In genomic region chr17:45008191-45008590, GRCh38 we compare ENCODE assay signal across 20 cellular contexts. TPM values are rescaled to one million over a fixed set of nuclear protein-coding genes. Genes with fewer than 3 reads are reported as not detected.
A peak's percentile ranks its signal among the peaks of the same experiment; 100 is the strongest.
DNase-seq lines count a peak whose midpoint lies in the region; ATAC-seq and TF ChIP-seq lines count a peak whose summit lies in the region.
"Had no signal": no experiment of that assay in that cellular context is flagged by ENCODE, and none has a peak within 500 bp of the region (broad histone marks: within the 10 kb centered on the region; RNA-seq: fewer than 3 reads in every experiment).

No MANE protein-coding gene starts in this region.

- TF ChIP-seq CTCF in IMR-90 (conservative IDR thresholded peaks at IDR 0.05; ENCODE audit: low read depth, low read length) (no peak), nephron progenitor cell (IDR thresholded peaks at IDR 0.05) (no peak), suprapubic skin (IDR thresholded peaks at IDR 0.05) (no peak)

- WGBS in IMR-90 (ENCODE audit: extremely low coverage in 2 of 2, insufficient read length in 1 of 2), 2 experiments: 80% methylated on average over 3 of the region's 12 CpGs; no CpG with 5 or more reads in 1 of the 2 experiments
- 79% methylated on average over 12 of the region's 12 CpGs for WGBS in suprapubic skin

- H3K27me3 Mint-ChIP-seq in nephron progenitor cell (ENCODE audit: low read depth, poor library complexity): peaks cover 27% of the 10 kb centered on the region
- peaks cover 8% of the 10 kb centered on the region for H3K27me3 Mint-ChIP-seq in activated CD4-positive, alpha-beta T cell treated with anti-CD3 and anti-CD28 coated beads for 36 hours

- no peak for TF ChIP-seq POLR2A in IMR-90 (IDR thresholded peaks at IDR 0.05; ENCODE audit: low read depth, low read length)
- no peak for TF ChIP-seq POLR2A in suprapubic skin (IDR thresholded peaks at IDR 0.05)

- no peak overlapping the region for H2AK5ac ChIP-seq in IMR-90 (ENCODE audit: low read depth, low read length)

- H3K9me3 Mint-ChIP-seq in nephron progenitor cell: no peaks in the 10 kb centered on the region
- no peaks in the 10 kb centered on the region for H3K9me3 Mint-ChIP-seq in activated CD4-positive, alpha-beta T cell treated with anti-CD3 and anti-CD28 coated beads for 36 hours (ENCODE audit: low read depth)

- H3K36me3 Mint-ChIP-seq in nephron progenitor cell (ENCODE audit: low read depth): no peaks in the 10 kb centered on the region
- no peaks in the 10 kb centered on the region for H3K36me3 Mint-ChIP-seq in activated CD4-positive, alpha-beta T cell treated with anti-CD3 and anti-CD28 coated beads for 36 hours (ENCODE audit: low read depth)
- H3K36me3 Mint-ChIP-seq: CD14-positive monocyte had no signal

- in situ Hi-C loops in IMR-90 (cut with MboI; ENCODE audit: low sequenced_read_pairs): no loop called here

- H4K5ac ChIP-seq in IMR-90 (ENCODE audit: low read depth, low read length): no peak overlapping the region

- H3K27ac ChIP-seq in IMR-90 (ENCODE audit: insufficient read depth, low read length): no peak overlapping the region
- H3K27ac ChIP-seq in suprapubic skin: no peak overlapping the region
- H3K27ac ChIP-seq: SJCRH30 had no signal

- TF ChIP-seq RAD21 in IMR-90 (IDR thresholded peaks at IDR 0.05; ENCODE audit: low read length): no peak

- no peak overlapping the region for H2BK20ac ChIP-seq in IMR-90 (ENCODE audit: low read depth, low read length)

- H3K14ac ChIP-seq in IMR-90 (replicated peaks; ENCODE audit: low read depth, low read length): no peak overlapping the region

- no peak overlapping the region for H3K18ac ChIP-seq in IMR-90 (ENCODE audit: low read depth, low read length)

- H2AFZ ChIP-seq in IMR-90 (replicated peaks; ENCODE audit: low read length, poor library complexity): peak overlapping the region; percentile 11

- H3K27ac Mint-ChIP-seq in nephron progenitor cell: no peak overlapping the region
- no peak overlapping the region for H3K27ac Mint-ChIP-seq in activated CD4-positive, alpha-beta T cell treated with anti-CD3 and anti-CD28 coated beads for 36 hours

- H3K4me3 Mint-ChIP-seq in nephron progenitor cell: peak overlapping the region; percentile 23
- no peak overlapping the region for H3K4me3 Mint-ChIP-seq in activated CD4-positive, alpha-beta T cell treated with anti-CD3 and anti-CD28 coated beads for 36 hours

- H2BK120ac ChIP-seq in IMR-90 (ENCODE audit: low read depth, low read length): no peak overlapping the region

- no peaks in the 10 kb centered on the region for H3K36me3 ChIP-seq in IMR-90 (ENCODE audit: control insufficient read depth, insufficient read depth, low read length)
- no peaks in the 10 kb centered on the region for H3K36me3 ChIP-seq in suprapubic skin
- H3K36me3 ChIP-seq: SJCRH30 had no signal

- no peaks in the 10 kb centered on the region for H3K79me1 ChIP-seq in IMR-90 (ENCODE audit: low read depth in 1 of 2, low read length in 2 of 2)

- no peaks in the 10 kb centered on the region for H4K20me1 ChIP-seq in IMR-90 (ENCODE audit: insufficient read depth, low read length)

- H4K91ac ChIP-seq in IMR-90 (ENCODE audit: insufficient read depth, low read depth, low read length): no peak overlapping the region

- no peak overlapping the region for H2BK15ac ChIP-seq in IMR-90 (ENCODE audit: low read depth, low read length)

- BruUV-seq in IMR-90 (replicated peaks; lab: Mats Ljungman, UMichigan): no TSS peak

- no peak overlapping the region for H2AK9ac ChIP-seq in IMR-90 (replicated peaks; ENCODE audit: low read depth, low read length, poor library complexity)

- dilution Hi-C loops in IMR-90 (cut with HindIII; ENCODE audit: low sequenced_read_pairs, unreplicated experiment): no loop called here

- no peak overlapping the region for H3K9ac ChIP-seq in IMR-90 (ENCODE audit: low read depth, low read length)

- CTCF ChIA-PET in IMR-90 (lab: Yijun Ruan, JAX): no interaction called here
- CTCF ChIA-PET in activated CD4-positive, alpha-beta T cell treated with anti-CD3 and anti-CD28 coated beads for 36 hours (lab: Charles Lee): no interaction called here

- H3K27me3 ChIP-seq in IMR-90 (ENCODE audit: control insufficient read depth, insufficient read depth, low read length): peaks cover 33% of the 10 kb centered on the region
- H3K27me3 ChIP-seq in suprapubic skin: no peaks in the 10 kb centered on the region

- no peak overlapping the region for H3K56ac ChIP-seq in IMR-90 (ENCODE audit: extremely low read depth, insufficient read depth, low read length)

- no peak for TF ChIP-seq EP300 in suprapubic skin (IDR thresholded peaks at IDR 0.05)

- H3K9me1 ChIP-seq in IMR-90 (ENCODE audit: insufficient read depth, low read length): no peaks in the 10 kb centered on the region; the same call in 1 of the 2 replicates

- H4K8ac ChIP-seq in IMR-90 (ENCODE audit: low read depth in 2 of 2, low read length in 2 of 2): no peak overlapping the region

- H3K4me3 ChIP-seq in IMR-90 (ENCODE audit: insufficient read depth, low read depth, low read length): no peak overlapping the region
- H3K4me3 ChIP-seq in suprapubic skin: no peak overlapping the region
- H3K4me3 ChIP-seq: SJCRH30 had no signal

- no peak overlapping the region for H3K4me2 ChIP-seq in IMR-90 (ENCODE audit: low read depth, low read length)

- peaks cover 6% of the 10 kb centered on the region; the same call in 1 of the 2 replicates for H3K4me1 ChIP-seq in IMR-90 (ENCODE audit: control insufficient read depth, insufficient read depth, low read length)
- no peaks in the 10 kb centered on the region for H3K4me1 ChIP-seq in suprapubic skin

- no peaks in the 10 kb centered on the region for H3K9me3 ChIP-seq in IMR-90 (ENCODE audit: control insufficient read depth, insufficient read depth, low read length)
- H3K9me3 ChIP-seq in suprapubic skin: no peaks in the 10 kb centered on the region
- H3K9me3 ChIP-seq: SJCRH30 had no signal

- DNase-seq in DMS53 treated with DMSO at 0.1 percent for 48 hours (lab: John Stamatoyannopoulos, UW; ENCODE audit: unreplicated experiment) (peak; percentile 29), IMR-90 (no peak), SKM-1 treated with dmso at 0.1 percent for 144 hours (lab: John Stamatoyannopoulos, UW; ENCODE audit: unreplicated experiment) (peak; percentile 76), nephron progenitor cell (no peak), suprapubic skin (ENCODE audit: low spot score in 2 of 2) (no peak)
- DNase-seq in activated CD4-positive, alpha-beta T cell treated with anti-CD3 and anti-CD28 coated beads for 36 hours: no peak
- no peak for DNase-seq in activated CD4-positive, alpha-beta T cell treated with anti-CD3 and anti-CD28 coated beads, Interleukin-2, amount 50 U/mL, for 4 hours
- DNase-seq: ACHN, AML-193, KG1, NCI-H1105 treated with DMSO at 0.1 percent for 48 hours, NCI-H1694 treated with DMSO at 0.1 percent for 48 hours, NCI-H2107, NCI-H2227 treated with DMSO at 0.1 percent for 48 hours, NCI-H69, OCI-M1, SJCRH30, SW 1271 had no signal

- H3K4ac ChIP-seq in IMR-90 (ENCODE audit: low read depth, low read length): no peak overlapping the region

- no peak for ATAC-seq in IMR-90 (ENCODE audit: low read depth)
- no peak for ATAC-seq in activated CD4-positive, alpha-beta T cell treated with anti-CD3 and anti-CD28 coated beads for 36 hours
- ATAC-seq: HCT116 had no signal

- H3K23ac ChIP-seq in IMR-90 (ENCODE audit: low read depth, low read length): no peak overlapping the region

- no peak overlapping the region for H2BK5ac ChIP-seq in IMR-90 (ENCODE audit: low read depth, low read length, poor library complexity, severe bottlenecking)

- peaks cover 55% of the 10 kb centered on the region for H3K4me1 Mint-ChIP-seq in nephron progenitor cell
- H3K4me1 Mint-ChIP-seq in activated CD4-positive, alpha-beta T cell treated with anti-CD3 and anti-CD28 coated beads for 36 hours: no peaks in the 10 kb centered on the region

- intact Hi-C loops in IMR-90 (cut with micrococcal nuclease): no loop called here
- intact Hi-C loops in activated CD4-positive, alpha-beta T cell treated with anti-CD3 and anti-CD28 coated beads for 36 hours (cut with DNase I, micrococcal nuclease): no loop called here

- POLR2A ChIA-PET in IMR-90 (lab: Charles Lee; ENCODE audit: unreplicated experiment): no interaction called here
- POLR2A ChIA-PET in activated CD4-positive, alpha-beta T cell treated with anti-CD3 and anti-CD28 coated beads for 36 hours (lab: Charles Lee): no interaction called here

TF ChIP-seq in IMR-90, 13 proteins besides CTCF, POLR2A, EP300 and RAD21:
- TF ChIP-seq CHD1 (IDR thresholded peaks at IDR 0.05; ENCODE audit: low read depth, low read length): no peak
TF ChIP-seq in IMR-90: peak in this region for 0.

RNA-seq across cellular contexts. Expression of gene C1QL1, which starts 40.1 kb away (rescaled TPM):
- total RNA-seq in IMR-90 (2012; rRNA removed) (0.18 and 0.28 TPM in 2 replicates), suprapubic skin (not detected)
- polyA plus RNA-seq in IMR-90 (2012; rRNA removed): 0.84 and 1.5 TPM in 2 replicates
- polyA plus RNA-seq in IMR-90 (2012; cell fraction: cytosol; rRNA removed): 1.6 and 4.1 TPM in 2 replicates
- polyA plus RNA-seq in IMR-90 (2012; cell fraction: nucleus; rRNA removed; ENCODE audit: low replicate concordance): 0.71 and 1.2 TPM in 2 replicates
- under 1 TPM; 0.37 to 0.83 TPM for total RNA-seq in activated CD4-positive, alpha-beta T cell treated with anti-CD3 and anti-CD28 coated beads for 36 hours
- polyA plus RNA-seq: CD14-positive monocyte had no signal

RNA-seq across cellular contexts. Expression of gene DCAKD, which starts 43.2 kb away (rescaled TPM):
- total RNA-seq in IMR-90 (2012; rRNA removed) (42.5 and 47.9 TPM in 2 replicates), suprapubic skin (10 to 100 TPM; 49.1 to 68.5 (median 60.9) TPM)
- polyA plus RNA-seq in IMR-90 (2012; rRNA removed): 31.3 and 32.3 TPM in 2 replicates
- polyA plus RNA-seq in IMR-90 (2012; cell fraction: cytosol; rRNA removed): 24.2 and 46.9 TPM in 2 replicates
- 30.5 and 63.2 TPM in 2 replicates for polyA plus RNA-seq in IMR-90 (2012; cell fraction: nucleus; rRNA removed; ENCODE audit: low replicate concordance)
- total RNA-seq in activated CD4-positive, alpha-beta T cell treated with anti-CD3 and anti-CD28 coated beads for 36 hours: 10 to 100 TPM; 34.8 to 36.2 TPM

RNA-seq across cellular contexts. Expression of gene NMT1, which starts 52.9 kb away (rescaled TPM):
- total RNA-seq in IMR-90 (2012; rRNA removed): 57.5 and 60.6 TPM in 2 replicates
- 36.0 and 38.0 TPM in 2 replicates for polyA plus RNA-seq in IMR-90 (2012; rRNA removed)
- polyA plus RNA-seq in IMR-90 (2012; cell fraction: cytosol; rRNA removed): 21.3 and 29.7 TPM in 2 replicates
- 26.3 and 44.4 TPM in 2 replicates for polyA plus RNA-seq in IMR-90 (2012; cell fraction: nucleus; rRNA removed; ENCODE audit: low replicate concordance)
- 100 to 1,000 TPM; 170 to 175 TPM for total RNA-seq in activated CD4-positive, alpha-beta T cell treated with anti-CD3 and anti-CD28 coated beads for 36 hours
- total RNA-seq in suprapubic skin: 10 to 100 TPM; 53.2 to 73.3 (median 65.9) TPM

Comparison
In these comparisons a context has a peak if more than half of its experiments do, and no peak if none do; other contexts are left out.
1. DNase-seq: peak in DMS53 treated with DMSO at 0.1 percent for 48 hours (single experiment) and SKM-1 treated with dmso at 0.1 percent for 144 hours (single experiment); none in IMR-90 (single experiment), nephron progenitor cell (single experiment), activated CD4-positive, alpha-beta T cell treated with anti-CD3 and anti-CD28 coated beads for 36 hours (single experiment), activated CD4-positive, alpha-beta T cell treated with anti-CD3 and anti-CD28 coated beads, Interleukin-2, amount 50 U/mL, for 4 hours (0 of 2) and suprapubic skin (0 of 2).